Comparison of ENCODE assay signal across 8 cellular contexts in genomic region chr10:93813507-93814465, GRCh38. TPM values are rescaled to one million over a fixed set of nuclear protein-coding genes. Genes with fewer than 3 reads are reported as not detected.
A peak's percentile ranks its signal among the peaks of the same experiment; 100 is the strongest.
DNase-seq lines count a peak whose midpoint lies in the region; ATAC-seq and TF ChIP-seq lines count a peak whose summit lies in the region.

No MANE protein-coding gene starts in this region.

- H3K36me3 ChIP-seq in HCT116 (ENCODE audit: control insufficient read depth in 1 of 2, insufficient read depth in 2 of 2, low read length in 2 of 2) (no peaks in the 10 kb centered on the region), PC-9 (ENCODE audit: low read depth) (no peaks in the 10 kb centered on the region)

- ATAC-seq in HCT116, result peak; percentile 84
- ATAC-seq in Right ventricle myocardium superior (ENCODE audit: poor library complexity), result peak; percentile 90

- peak; percentile 60 to 94 (median 90); a peak in 5 of 6 replicates for TF ChIP-seq CTCF in HCT116 (IDR thresholded peaks at IDR 0.05 in 2 of 3, conservative IDR thresholded peaks at IDR 0.05 in 1 of 3; ENCODE audit: borderline replicate concordance in 1 of 3, insufficient read depth in 1 of 3, low read depth in 2 of 3, low read length in 2 of 3)
- TF ChIP-seq CTCF in PC-9 (conservative IDR thresholded peaks at IDR 0.05), result peak; percentile 58

- BruUV-seq in HCT116 (replicated peaks; lab: Mats Ljungman, UMichigan) (no TSS peak), PC-9 (replicated peaks; lab: Mats Ljungman, UMichigan) (no TSS peak)

- TF ChIP-seq POLR2A in HCT116 (IDR thresholded peaks at IDR 0.05; ENCODE audit: borderline replicate concordance, extremely low read depth, insufficient read depth, insufficient read length), result no peak

- CTCF ChIA-PET in HCT116 (lab: Charles Lee), result interaction anchor here (0.6 to 4.7 kb wide), 12 partner anchors 10 to 630 kb away, joined by 3 to 92 read pairs (median 4); partner anchors contain the start of gene FRA10AC1
- CTCF ChIA-PET in PC-9 (lab: Charles Lee), result interaction anchor here (0.6 to 0.8 kb wide), 2 partner anchors 58 to 67 kb away, joined by 3 read pairs; no protein-coding TSS in a partner anchor

- H3K4me2 ChIP-seq in HCT116 (ENCODE audit: low read length) (peak overlapping the region; percentile 55), PC-9 (no peak overlapping the region)

- peaks cover 6 to 50% of the 10 kb centered on the region in 2 experiments; a peak in 3 of 4 replicates for H3K4me1 ChIP-seq in HCT116 (ENCODE audit: control insufficient read depth in 1 of 2, insufficient read depth in 2 of 2, low read length in 2 of 2)
- no peaks in the 10 kb centered on the region for H3K4me1 ChIP-seq in PC-9 (replicated peaks; ENCODE audit: insufficient read depth)

- RAD21 ChIA-PET in HCT116 (lab: Charles Lee; ENCODE audit: low non-redundant PET in 1 of 2, low total read pairs in 2 of 2, uncharacterized antibody in 2 of 2, unreplicated experiment in 2 of 2), result interaction anchor here in 1 of 2 experiments (0.6 kb wide), 1 partner anchor 68 kb away, joined by 3 read pairs; no protein-coding TSS in a partner anchor

- H2AFZ ChIP-seq in HCT116 (ENCODE audit: low read depth, low read length, poor library complexity, severe bottlenecking) (peak overlapping the region; percentile 99), PC-9 (no peak overlapping the region)

- H3F3A ChIP-seq in PC-9 (ENCODE audit: insufficient read depth, low read depth), result no peaks in the 10 kb centered on the region

- POLR2A ChIA-PET in HCT116 (lab: Charles Lee) (interaction anchor here (2.5 kb wide), 1 partner anchor 69 kb away, joined by 10 read pairs; no protein-coding TSS in a partner anchor), PC-9 (lab: Charles Lee; ENCODE audit: unreplicated experiment) (no interaction called here)

- no peak overlapping the region for H3K9ac ChIP-seq in HCT116 (ENCODE audit: low read length)

- TF ChIP-seq RAD21 in HCT116 (IDR thresholded peaks at IDR 0.05; ENCODE audit: low read depth), result peak; percentile 50

- H3K9me3 ChIP-seq in HCT116 (ENCODE audit: control insufficient read depth in 1 of 2, insufficient read depth in 1 of 2, low read depth in 1 of 2, low read length in 2 of 2), result no peaks in the 10 kb centered on the region
- no peaks in the 10 kb centered on the region for H3K9me3 ChIP-seq in PC-9 (ENCODE audit: insufficient read depth, low read depth)

- intact Hi-C loops in HCT116 (cut with micrococcal nuclease) (loop anchor here (1.0 kb wide), 1 partner anchor 111 kb away; the partner anchor contains the start of gene FRA10AC1), PC-9 (cut with micrococcal nuclease; ENCODE audit: unreplicated experiment) (no loop called here), Right ventricle myocardium superior (cut with DNase I) (loop anchor here (10.0 kb wide), 1 partner anchor 109 kb away; the partner anchor contains the start of gene FRA10AC1)

- DNase-seq in EH (ENCODE audit: low read depth) (peak; percentile 66), HCT116 (ENCODE audit: low read depth, low spot score) (peak; percentile 64), PC-9 (peak; percentile 41 to 43), Right ventricle myocardium superior (peak; percentile 61), renal cortical epithelial cell (ENCODE audit: low read depth) (peak; percentile 37), NCI-H774 (lab: John Stamatoyannopoulos, UW) (no peak), NCI-H1048 (lab: John Stamatoyannopoulos, UW) (no peak)
- DNase-seq in activated naive CD4-positive, alpha-beta T cell treated with Interleukin-2 at 50 U/mL for 16 hours, result peak; percentile 28

- H3K79me2 ChIP-seq in HCT116 (ENCODE audit: insufficient read depth, low read length) (no peaks in the 10 kb centered on the region), PC-9 (ENCODE audit: low read depth) (no peaks in the 10 kb centered on the region)

- H4K20me1 ChIP-seq in HCT116 (ENCODE audit: insufficient read depth) (no peaks in the 10 kb centered on the region), PC-9 (ENCODE audit: insufficient read depth) (no peaks in the 10 kb centered on the region)

- no peaks in the 10 kb centered on the region for H3K9me2 ChIP-seq in HCT116 (ENCODE audit: insufficient read depth)
- H3K9me2 ChIP-seq in PC-9 (ENCODE audit: insufficient read depth), result no peaks in the 10 kb centered on the region

- H3K27me3 ChIP-seq in HCT116 (ENCODE audit: insufficient read depth, low read length) (no peaks in the 10 kb centered on the region), PC-9 (ENCODE audit: insufficient read depth, low read depth) (no peaks in the 10 kb centered on the region)

- no peak overlapping the region for H3K27ac ChIP-seq in HCT116 (ENCODE audit: low read depth, low read length)
- no peak overlapping the region for H3K27ac ChIP-seq in PC-9

- H3K4me3 ChIP-seq in HCT116 (replicated peaks in 1 of 2; ENCODE audit: low read depth in 1 of 2, low read length in 2 of 2) (no peak overlapping the region), PC-9 (no peak overlapping the region)

TF ChIP-seq in HCT116, 20 proteins besides CTCF, POLR2A, EP300 and RAD21:
- TF ChIP-seq ELF1 (IDR thresholded peaks at IDR 0.05; ENCODE audit: borderline replicate concordance, low read depth) (no peak), JUND (IDR thresholded peaks at IDR 0.05) (no peak), FOSL1 (IDR thresholded peaks at IDR 0.05; ENCODE audit: low read depth) (no peak), ATF3 (IDR thresholded peaks at IDR 0.05) (no peak), ZNF274 (IDR thresholded peaks at IDR 0.05; ENCODE audit: low read depth, low read length) (no peak), POLR2AphosphoS5 (IDR thresholded peaks at IDR 0.05; ENCODE audit: low read depth, low read length) (peak; percentile 31; the same call in 1 of the 2 replicates), EGR1 (IDR thresholded peaks at IDR 0.05; ENCODE audit: low read depth) (no peak), REST (IDR thresholded peaks at IDR 0.05; ENCODE audit: low read depth) (no peak), SIN3A (IDR thresholded peaks at IDR 0.05; ENCODE audit: low read depth) (no peak), SRF (IDR thresholded peaks at IDR 0.05; ENCODE audit: low read depth) (no peak), CBX3 (IDR thresholded peaks at IDR 0.05; ENCODE audit: low read depth) (peak; percentile 83), YY1 (IDR thresholded peaks at IDR 0.05; ENCODE audit: extremely low read depth, insufficient replicate concordance, low read depth, low read length) (no peak), ZFX (IDR thresholded peaks at IDR 0.05) (no peak), MAX (IDR thresholded peaks at IDR 0.05) (peak; percentile 92)

RNA-seq across cellular contexts. Expression of gene LGI1, which starts 56.0 kb away (rescaled TPM):
- total RNA-seq in HCT116 (2021; ENCODE audit: unreplicated experiment), result not detected
- not detected in 2 replicates for polyA plus RNA-seq in HCT116 (2012)
- not detected in 2 replicates for total RNA-seq in PC-9 (2021)
- total RNA-seq in Right ventricle myocardium superior, result 0.13 TPM
- total RNA-seq in renal cortical epithelial cell, result not detected in 2 replicates

Comparison
In these comparisons a context has a peak if more than half of its experiments do, and no peak if none do; other contexts are left out.
1. DNase-seq: peak in EH (single experiment), HCT116 (single experiment), PC-9 (2 of 2), activated naive CD4-positive, alpha-beta T cell treated with Interleukin-2 at 50 U/mL for 16 hours (single experiment), Right ventricle myocardium superior (single experiment) and renal cortical epithelial cell (single experiment); none in NCI-H774 (single experiment) and NCI-H1048 (single experiment).